In genomic region chr15:80970658-80971057, GRCh38 we compare ENCODE assay signal across 16 cellular contexts.
"Had no signal": no experiment of that assay in that cellular context is flagged by ENCODE, and none has a peak within 500 bp of the region (broad histone marks: within the 10 kb centered on the region; RNA-seq: fewer than 3 reads in every experiment).

No MANE protein-coding gene starts in this region.

- FAIRE-seq: colon, kidney had no signal

- H3K36me3 ChIP-seq: gastrocnemius medialis, uterus had no signal

- H3K4me3 Mint-ChIP-seq: activated CD4-positive, alpha-beta T cell treated with anti-CD3 and anti-CD28 coated beads, Interleukin-2, amount 10 ng/mL, durations not matched to agents 7 days and 5 days; activated CD8-positive, alpha-beta T cell treated with anti-CD3 and anti-CD28 coated beads, Interleukin-2, amount 10 ng/mL, durations not matched to agents 7 days and 5 days; activated T-cell treated with anti-CD3 and anti-CD28 coated beads, Interleukin-2, amount 50 U/mL, for 4 hours; brain; endodermal cell; nephron had no signal

- H3K9me3 Mint-ChIP-seq: activated T-cell treated with anti-CD3 and anti-CD28 coated beads, Interleukin-2, amount 50 U/mL, for 4 hours had no signal

- H3K27me3 ChIP-seq: dorsolateral prefrontal cortex, gastrocnemius medialis, heart left ventricle, left lung, spleen, tibial artery, uterus had no signal

- H3K4me1 ChIP-seq: gastrocnemius medialis, left lung, uterus had no signal

- H3K4me3 ChIP-seq: dorsolateral prefrontal cortex, gastrocnemius medialis, heart left ventricle, left lung, spleen, tibial artery, uterus had no signal

- ATAC-seq: activated CD8-positive, alpha-beta T cell treated with anti-CD3 and anti-CD28 coated beads, Interleukin-2, amount 10 ng/mL, durations not matched to agents 7 days and 5 days had no signal

- H3K27me3 Mint-ChIP-seq: activated CD4-positive, alpha-beta T cell treated with anti-CD3 and anti-CD28 coated beads, Interleukin-2, amount 10 ng/mL, durations not matched to agents 7 days and 5 days had no signal

- H3K27ac ChIP-seq: dorsolateral prefrontal cortex, gastrocnemius medialis, heart left ventricle, left lung, spleen, tibial artery, uterus had no signal

- DNase-seq: activated gamma-delta T cell, kidney, left lung, spleen, tibial artery had no signal

- H3K27ac Mint-ChIP-seq: activated CD4-positive, alpha-beta T cell treated with anti-CD3 and anti-CD28 coated beads, Interleukin-2, amount 10 ng/mL, durations not matched to agents 7 days and 5 days; activated CD8-positive, alpha-beta T cell treated with anti-CD3 and anti-CD28 coated beads, Interleukin-2, amount 10 ng/mL, durations not matched to agents 7 days and 5 days; nephron had no signal

- H3K9me3 ChIP-seq: gastrocnemius medialis, left lung, tibial artery, uterus had no signal
